24 cellular contexts compared by ENCODE assay signal in the genomic region with DNA sequence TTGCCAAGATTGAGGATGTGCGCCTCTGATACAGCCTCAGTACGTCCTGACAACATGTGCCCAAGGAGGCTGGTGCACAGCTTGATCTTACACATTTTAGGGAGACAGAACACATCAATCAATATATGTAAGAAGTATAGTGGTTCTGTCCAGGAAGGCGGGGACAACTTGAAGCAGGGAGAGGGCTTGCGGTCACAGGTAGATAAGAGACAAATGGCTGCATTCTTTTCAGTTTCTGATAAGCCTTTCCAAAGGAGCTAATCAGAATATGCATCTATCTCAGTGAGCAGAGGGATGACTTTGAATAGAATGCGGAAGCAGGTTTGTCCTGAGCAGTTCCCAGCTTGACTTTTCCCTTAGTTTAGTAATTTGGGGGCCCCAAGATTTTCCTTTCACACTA.
"Had no signal": no experiment of that assay in that cellular context is flagged by ENCODE, and none has a peak within 500 bp of the region (broad histone marks: within the 10 kb centered on the region; RNA-seq: fewer than 3 reads in every experiment).

No MANE protein-coding gene starts in this region.

- DNase-seq: activated CD4-positive, alpha-beta T cell treated with anti-CD3 and anti-CD28 coated beads for 36 hours; activated CD4-positive, alpha-beta T cell treated with anti-CD3 and anti-CD28 coated beads, Interleukin-2, amount 50 U/mL, for 1 hour; activated CD8-positive, alpha-beta memory T cell treated with anti-CD3 and anti-CD28 coated beads, Interleukin-2, amount 50 U/mL, for 4 hours; activated CD8-positive, alpha-beta T cell treated with anti-CD3 and anti-CD28 coated beads for 36 hours; activated gamma-delta T cell treated with Interleukin-2 at 50 U/mL for 16 hours; activated naive CD4-positive, alpha-beta T cell treated with anti-CD3 and anti-CD28 coated beads, Interleukin-2, amount 10 ng/mL, durations not matched to agents 7 days and 5 days; activated naive CD8-positive, alpha-beta T cell treated with anti-CD3 and anti-CD28 coated beads for 36 hours; activated T-cell treated with anti-CD3 and anti-CD28 coated beads, Interleukin-2, amount 50 U/mL, for 72 hours; Kasumi-1; KBM-7; NCI-H1048; NCI-H1930; NCI-H2107; NCI-H345; NCI-H510A treated with DMSO at 0.1 percent for 48 hours; NCI-H69; PC-9; T-helper 1 cell had no signal

- H3K27me3 ChIP-seq: brain microvascular endothelial cell, cardiac muscle cell had no signal

- H3K4me2 ChIP-seq: PC-9 had no signal

- H3K4me3 ChIP-seq: cardiac muscle cell, PC-9, SK-N-MC had no signal

- ATAC-seq: activated CD4-positive, alpha-beta T cell treated with anti-CD3 and anti-CD28 coated beads for 36 hours; activated CD8-positive, alpha-beta T cell treated with anti-CD3 and anti-CD28 coated beads for 36 hours; activated T-cell treated with anti-CD3 and anti-CD28 coated beads, Interleukin-2, amount 50 U/mL, for 72 hours; Right ventricle myocardium inferior had no signal

- H2AFZ ChIP-seq: PC-9 had no signal

- H3K4me3 Mint-ChIP-seq: activated CD4-positive, alpha-beta T cell treated with anti-CD3 and anti-CD28 coated beads for 36 hours; activated CD8-positive, alpha-beta T cell treated with anti-CD3 and anti-CD28 coated beads for 36 hours; activated naive CD4-positive, alpha-beta T cell treated with anti-CD3 and anti-CD28 coated beads, Interleukin-2, amount 10 ng/mL, durations not matched to agents 7 days and 5 days; activated naive CD8-positive, alpha-beta T cell treated with anti-CD3 and anti-CD28 coated beads for 36 hours; activated T-cell treated with anti-CD3 and anti-CD28 coated beads, Interleukin-2, amount 50 U/mL, for 72 hours had no signal

- H3K4me1 Mint-ChIP-seq: activated naive CD8-positive, alpha-beta T cell treated with anti-CD3 and anti-CD28 coated beads for 36 hours had no signal

- H3K27ac ChIP-seq: brain microvascular endothelial cell, cardiac muscle cell, PC-9, SK-N-MC, VCaP had no signal

- H3K27ac Mint-ChIP-seq: activated CD4-positive, alpha-beta T cell treated with anti-CD3 and anti-CD28 coated beads for 36 hours; activated CD8-positive, alpha-beta T cell treated with anti-CD3 and anti-CD28 coated beads for 36 hours; activated naive CD4-positive, alpha-beta T cell treated with anti-CD3 and anti-CD28 coated beads, Interleukin-2, amount 10 ng/mL, durations not matched to agents 7 days and 5 days; activated naive CD8-positive, alpha-beta T cell treated with anti-CD3 and anti-CD28 coated beads for 36 hours; activated T-cell treated with anti-CD3 and anti-CD28 coated beads, Interleukin-2, amount 50 U/mL, for 72 hours; activated T-helper 2 cell treated with anti-CD3 and anti-CD28 coated beads, Interferon-gamma antibody, Interleukin-2, Interleukin-4, amounts not matched to agents 10 μg/mL and 5 μg/mL and 100 μg/mL, durations not matched to agents 14 hours and 24 hours and 36 hours had no signal

- H3K27me3 Mint-ChIP-seq: activated CD4-positive, alpha-beta T cell treated with anti-CD3 and anti-CD28 coated beads for 36 hours; activated CD8-positive, alpha-beta T cell treated with anti-CD3 and anti-CD28 coated beads for 36 hours; activated naive CD4-positive, alpha-beta T cell treated with anti-CD3 and anti-CD28 coated beads, Interleukin-2, amount 10 ng/mL, durations not matched to agents 7 days and 5 days; activated naive CD8-positive, alpha-beta T cell treated with anti-CD3 and anti-CD28 coated beads for 36 hours had no signal

- H3K9me3 Mint-ChIP-seq: activated CD8-positive, alpha-beta T cell treated with anti-CD3 and anti-CD28 coated beads for 36 hours; activated naive CD4-positive, alpha-beta T cell treated with anti-CD3 and anti-CD28 coated beads, Interleukin-2, amount 10 ng/mL, durations not matched to agents 7 days and 5 days; activated naive CD8-positive, alpha-beta T cell treated with anti-CD3 and anti-CD28 coated beads for 36 hours; activated T-cell treated with anti-CD3 and anti-CD28 coated beads, Interleukin-2, amount 50 U/mL, for 72 hours had no signal
